Comparison of ENCODE assay signal across 17 cellular contexts in the genomic region with DNA sequence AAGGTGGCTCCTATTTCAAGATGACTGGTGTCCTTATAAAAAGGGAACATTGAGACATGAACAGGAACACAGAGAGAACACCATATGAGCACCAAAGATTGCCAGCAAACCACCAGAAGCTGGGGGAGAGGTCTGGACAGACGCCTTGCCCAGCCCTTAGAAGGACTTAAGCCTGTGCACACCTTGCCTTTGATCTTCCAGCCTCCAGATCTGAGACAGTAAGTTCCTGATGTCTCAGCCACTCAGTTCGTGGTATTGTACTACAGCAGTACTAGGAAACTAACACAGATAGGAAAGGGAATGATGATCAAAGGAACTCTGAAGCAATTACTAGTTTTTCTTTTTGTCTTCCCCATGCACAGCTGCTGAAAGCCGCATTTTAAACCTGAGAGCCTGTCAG.
DNase-seq lines count a peak whose midpoint lies in the region; ATAC-seq and TF ChIP-seq lines count a peak whose summit lies in the region.
"Had no signal": no experiment of that assay in that cellular context is flagged by ENCODE, and none has a peak within 500 bp of the region (broad histone marks: within the 10 kb centered on the region; RNA-seq: fewer than 3 reads in every experiment).

No MANE protein-coding gene starts in this region.

- peaks cover 6% of the 10 kb centered on the region for H3K9me3 Mint-ChIP-seq in endodermal cell
- H3K9me3 Mint-ChIP-seq: CD8-positive, alpha-beta T cell; HFFc6 had no signal

- peaks cover 3% of the 10 kb centered on the region for H3K27me3 Mint-ChIP-seq in endodermal cell (ENCODE audit: insufficient read depth)

- H3K27ac Mint-ChIP-seq in endodermal cell, result no peak overlapping the region
- H3K27ac Mint-ChIP-seq: B cell; CD4-positive, CD25-positive, alpha-beta regulatory T cell; CD8-positive, alpha-beta T cell; HFFc6 had no signal

- 87 to 100% methylated on average over 2 to 3 of the region's 3 CpGs for WGBS in endodermal cell (ENCODE audit: insufficient coverage in 1 of 2, insufficient read length in 1 of 2), 2 experiments
- 74 to 80% methylated on average over 3 of the region's 3 CpGs for WGBS in lung, 2 donors
- 66 to 73% methylated on average over 3 of the region's 3 CpGs for WGBS in sigmoid colon, 2 donors

- H3K36me3 Mint-ChIP-seq in endodermal cell (ENCODE audit: low read depth), result no peaks in the 10 kb centered on the region
- H3K36me3 Mint-ChIP-seq: CD4-positive, CD25-positive, alpha-beta regulatory T cell; CD8-positive, alpha-beta T cell had no signal

- no peak for ATAC-seq in lung (ENCODE audit: insufficient read depth, low FRiP score)
- ATAC-seq: CD8-positive, alpha-beta T cell had no signal

- no peak overlapping the region for H3K9ac ChIP-seq in endodermal cell (ENCODE audit: extremely low read depth, low read length, poor library complexity, severe bottlenecking)
- H3K9ac ChIP-seq: BLaER1 had no signal

- no peak for TF ChIP-seq CTCF in endodermal cell (conservative IDR thresholded peaks at IDR 0.05)
- TF ChIP-seq CTCF in lung (IDR thresholded peaks at IDR 0.05; ENCODE audit: control extremely low read depth, extremely low read depth), result no peak
- TF ChIP-seq CTCF in vagina (IDR thresholded peaks at IDR 0.05), result no peak
- no peak for TF ChIP-seq CTCF in sigmoid colon (IDR thresholded peaks at IDR 0.05)

- DNase-seq in endodermal cell, result peak; percentile 6
- peak; percentile 18 for DNase-seq in lung (ENCODE audit: low spot score)
- DNase-seq in vagina (ENCODE audit: extremely low spot score in 2 of 2), result peak; percentile 31 to 52
- no peak for DNase-seq in sigmoid colon
- DNase-seq in SHP77 (lab: John Stamatoyannopoulos, UW), result no peak
- DNase-seq in activated CD4-positive, alpha-beta T cell treated with anti-CD3 and anti-CD28 coated beads, Interleukin-2, amount 50 U/mL, for 4 hours, result no peak
- DNase-seq: Caco-2; CD4-positive, CD25-positive, alpha-beta regulatory T cell; CD8-positive, alpha-beta T cell; DMS153; DND-41; GOT3; HFFc6 had no signal

- intact Hi-C loops in vagina (cut with DNase I) (no loop called here), sigmoid colon (cut with DNase I) (no loop called here)

- H3K27me3 ChIP-seq in endodermal cell (ENCODE audit: control insufficient read depth, insufficient read depth, low read length, poor library complexity, severe bottlenecking) (no peaks in the 10 kb centered on the region), lung (ENCODE audit: control insufficient read depth, insufficient read depth) (no peaks in the 10 kb centered on the region), vagina (no peaks in the 10 kb centered on the region), sigmoid colon (peaks cover 0 to 14% (median 0%) of the 10 kb centered on the region in 3 donors)
- H3K27me3 ChIP-seq: BLaER1 had no signal

- H3K9me3 ChIP-seq in endodermal cell (ENCODE audit: control insufficient read depth, low read length), result no peaks in the 10 kb centered on the region
- peaks cover 0 to 3% of the 10 kb centered on the region in 2 donors for H3K9me3 ChIP-seq in lung (ENCODE audit: control insufficient read depth in 2 of 2, insufficient read depth in 1 of 2, low read length in 1 of 2)
- no peaks in the 10 kb centered on the region for H3K9me3 ChIP-seq in vagina
- H3K9me3 ChIP-seq in sigmoid colon, result no peaks in the 10 kb centered on the region
- H3K9me3 ChIP-seq: BLaER1, Caco-2, HAP-1 had no signal

- H3K4me1 ChIP-seq in endodermal cell (ENCODE audit: control insufficient read depth, insufficient read depth, low read length), result no peaks in the 10 kb centered on the region
- no peaks in the 10 kb centered on the region for H3K4me1 ChIP-seq in lung (ENCODE audit: control insufficient read depth in 2 of 2, insufficient read depth in 2 of 2, low read length in 2 of 2)
- no peaks in the 10 kb centered on the region for H3K4me1 ChIP-seq in vagina
- H3K4me1 ChIP-seq in sigmoid colon, result no peaks in the 10 kb centered on the region
- H3K4me1 ChIP-seq: BLaER1, Caco-2, HAP-1 had no signal

- TF ChIP-seq POLR2A in vagina (IDR thresholded peaks at IDR 0.05) (no peak), sigmoid colon (IDR thresholded peaks at IDR 0.05) (no peak)

- H3K27ac ChIP-seq in endodermal cell (ENCODE audit: low read depth, low read length), result no peak overlapping the region
- no peak overlapping the region for H3K27ac ChIP-seq in lung (ENCODE audit: low read depth in 1 of 2, low read length in 1 of 2)
- no peak overlapping the region for H3K27ac ChIP-seq in vagina
- no peak overlapping the region for H3K27ac ChIP-seq in sigmoid colon
- H3K27ac ChIP-seq: BLaER1, C4-2B had no signal

- H3K4me3 Mint-ChIP-seq in endodermal cell, result no peak overlapping the region
- H3K4me3 Mint-ChIP-seq: B cell; CD4-positive, CD25-positive, alpha-beta regulatory T cell; CD8-positive, alpha-beta T cell; HFFc6 had no signal

- no peak for TF ChIP-seq EP300 in sigmoid colon (IDR thresholded peaks at IDR 0.05)

- no peaks in the 10 kb centered on the region for H3K36me3 ChIP-seq in endodermal cell (ENCODE audit: control insufficient read depth, insufficient read depth, low read length)
- H3K36me3 ChIP-seq in lung (ENCODE audit: control insufficient read depth in 2 of 2, insufficient read depth in 2 of 2, low read length in 2 of 2), result no peaks in the 10 kb centered on the region
- no peaks in the 10 kb centered on the region for H3K36me3 ChIP-seq in vagina
- no peaks in the 10 kb centered on the region for H3K36me3 ChIP-seq in sigmoid colon
- H3K36me3 ChIP-seq: BLaER1, HAP-1 had no signal

- H3K4me3 ChIP-seq in endodermal cell (ENCODE audit: low read length), result no peak overlapping the region
- H3K4me3 ChIP-seq in lung, result no peak overlapping the region
- H3K4me3 ChIP-seq in vagina, result no peak overlapping the region
- no peak overlapping the region for H3K4me3 ChIP-seq in sigmoid colon
- H3K4me3 ChIP-seq: BLaER1, HAP-1 had no signal

- H3K4me1 Mint-ChIP-seq in endodermal cell, result no peaks in the 10 kb centered on the region
- H3K4me1 Mint-ChIP-seq: B cell had no signal

Comparison
In these comparisons a context has a peak if more than half of its experiments do, and no peak if none do; other contexts are left out.
1. DNase-seq: peak in endodermal cell (single experiment), lung (single experiment) and vagina (2 of 2); none in sigmoid colon (single experiment), SHP77 (0 of 2) and activated CD4-positive, alpha-beta T cell treated with anti-CD3 and anti-CD28 coated beads, Interleukin-2, amount 50 U/mL, for 4 hours (0 of 2).